32 cellular contexts compared by ENCODE assay signal in the genomic region with DNA sequence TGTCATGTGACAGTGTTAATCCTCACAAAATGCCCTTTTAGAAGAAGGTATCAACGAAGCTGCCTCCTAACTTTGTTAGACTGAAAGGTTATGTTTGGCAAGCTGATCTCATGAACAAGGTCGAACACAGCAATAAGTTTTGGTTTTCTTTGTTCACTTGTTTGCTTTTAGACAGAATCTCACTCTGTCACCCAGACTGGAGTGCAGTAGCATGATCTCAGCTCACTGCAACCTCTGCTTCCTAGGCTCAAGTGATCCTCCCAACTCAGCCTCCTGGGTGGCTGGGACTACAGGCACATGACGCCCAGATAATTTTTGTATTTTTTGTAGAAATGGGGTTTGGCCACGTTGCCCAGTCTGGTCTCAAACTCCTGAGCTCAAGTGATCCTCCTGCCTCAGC. TPM values are rescaled to one million over a fixed set of nuclear protein-coding genes. Genes with fewer than 3 reads are reported as not detected.
"Had no signal": no experiment of that assay in that cellular context is flagged by ENCODE, and none has a peak within 500 bp of the region (broad histone marks: within the 10 kb centered on the region; RNA-seq: fewer than 3 reads in every experiment).

No MANE protein-coding gene starts in this region.

- H3K27me3 ChIP-seq: dorsolateral prefrontal cortex, gastrocnemius medialis, heart right ventricle, left lung had no signal

- H3K36me3 ChIP-seq: esophagus squamous epithelium, gastrocnemius medialis, heart right ventricle, left lung, lower lobe of right lung had no signal

- ATAC-seq: effector memory CD8-positive, alpha-beta T cell; esophagus mucosa; gastrocnemius medialis; heart right ventricle; left cardiac atrium; left lung; left ventricle myocardium superior; lower lobe of right lung; naive thymus-derived CD4-positive, alpha-beta T cell had no signal

- FAIRE-seq: colon, endometrium, islet of Langerhans, keratinocyte had no signal

- DNase-seq: dermis blood vessel endothelial cell; dorsolateral prefrontal cortex; effector CD8-positive, alpha-beta T cell; effector memory CD8-positive, alpha-beta T cell; endodermal cell; erythroblast; esophagus squamous epithelium; foreskin fibroblast; foreskin melanocyte; gastrocnemius medialis; glutamatergic neuron; heart right ventricle; hippocampal formation; left cardiac atrium; left lung; left ventricle myocardium superior; lower lobe of right lung; mesendoderm; midbrain; naive thymus-derived CD4-positive, alpha-beta T cell had no signal

- H3K9me3 ChIP-seq: esophagus squamous epithelium, gastrocnemius medialis, heart right ventricle, left lung, lower lobe of right lung had no signal

- H3K4me1 ChIP-seq: esophagus squamous epithelium, gastrocnemius medialis, heart right ventricle, left lung, lower lobe of right lung had no signal

- H3K27ac ChIP-seq: coronary artery, dorsolateral prefrontal cortex, epithelial cell of prostate, esophagus squamous epithelium, gastrocnemius medialis, heart right ventricle, left lung, lower lobe of right lung had no signal

- H3K4me3 ChIP-seq: coronary artery, dorsolateral prefrontal cortex, esophagus squamous epithelium, gastrocnemius medialis, heart right ventricle, left lung, lower lobe of right lung had no signal

RNA-seq across cellular contexts. Expression of a gene that starts 1.1 kb away (rescaled TPM):
- total RNA-seq: dermis blood vessel endothelial cell; endodermal cell; esophagus mucosa; esophagus squamous epithelium; gastrocnemius medialis; glomerular endothelial cell; heart right ventricle; kidney epithelial cell; left cardiac atrium; left lung; left ventricle myocardium superior; lower lobe of right lung; lung microvascular endothelial cell; mononuclear cell; mucosa of gallbladder; naive thymus-derived CD4-positive, alpha-beta T cell had no signal
- polyA plus RNA-seq: heart right ventricle; keratinocyte; naive thymus-derived CD4-positive, alpha-beta T cell had no signal
